ENCODE assay signal across 1 cellular context in genomic region chr22:32996276-32996675, GRCh38.
TF ChIP-seq lines count a peak whose summit lies in the region.

No MANE protein-coding gene starts in this region.

TF ChIP-seq in HepG2, 621 proteins besides CTCF, POLR2A, EP300 and RAD21 (continued from another document):
- TF ChIP-seq STAT6 (CRISPR knock-in tag; IDR thresholded peaks at IDR 0.05; ENCODE audit: borderline replicate concordance) = no peak
- 0 out of 2 replicates have a peak, but pooled peaks have one; percentile 24 for TF ChIP-seq ZNF629 (CRISPR knock-in tag; conservative IDR thresholded peaks at IDR 0.05)
